1 cellular context compared by ENCODE assay signal in the genomic region with DNA sequence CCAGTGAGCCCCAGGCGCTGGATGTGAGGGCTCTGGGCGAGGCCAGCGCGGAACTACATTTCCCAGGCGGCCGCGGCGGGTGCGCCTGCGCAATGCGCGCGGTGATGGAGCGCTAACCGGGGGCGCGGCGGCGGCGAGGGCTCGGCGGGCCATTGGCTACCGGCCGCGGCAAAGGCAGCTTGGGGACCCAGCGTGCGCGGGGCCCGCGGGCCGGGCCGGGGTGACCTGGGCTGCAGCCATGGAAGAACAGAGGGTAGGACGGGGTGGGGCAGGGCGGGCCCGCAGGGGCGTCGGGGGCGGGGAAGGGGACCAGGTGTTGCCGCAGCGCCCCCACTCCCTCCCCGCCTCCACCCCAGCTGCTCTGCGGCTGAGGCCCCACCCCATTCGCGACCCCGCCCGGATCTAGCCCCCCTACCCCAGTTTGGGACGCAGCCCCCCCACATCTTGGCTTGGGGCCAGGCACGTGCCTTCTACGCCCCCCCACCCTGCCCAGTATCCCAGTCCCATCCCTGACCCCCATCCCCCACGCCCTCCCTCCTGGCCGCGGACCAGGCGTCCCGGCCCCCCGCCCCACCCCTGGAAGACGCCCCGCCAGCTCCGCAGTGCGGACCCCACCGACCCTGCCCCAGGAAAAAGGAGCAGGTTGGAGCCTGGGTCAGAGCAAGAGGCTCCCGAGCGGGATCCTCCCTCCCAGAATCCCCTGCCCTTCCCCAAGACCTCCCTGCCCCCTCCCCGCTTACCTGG.
TF ChIP-seq lines count a peak whose summit lies in the region.

A gene (plus strand): TSS at position 90 of the 744 bp plus-strand sequence. CDS start 149 bp downstream, at position 239.

TF ChIP-seq in HCT116, 20 proteins besides CTCF, POLR2A, EP300 and RAD21 (continued from another document):
- peak; percentile 25 for TF ChIP-seq YY1 (IDR thresholded peaks at IDR 0.05; ENCODE audit: extremely low read depth, insufficient replicate concordance, low read depth, low read length)
TF ChIP-seq in HCT116: peak in this region for 1.
